ENCODE assay signal across 33 cellular contexts in the genomic region with DNA sequence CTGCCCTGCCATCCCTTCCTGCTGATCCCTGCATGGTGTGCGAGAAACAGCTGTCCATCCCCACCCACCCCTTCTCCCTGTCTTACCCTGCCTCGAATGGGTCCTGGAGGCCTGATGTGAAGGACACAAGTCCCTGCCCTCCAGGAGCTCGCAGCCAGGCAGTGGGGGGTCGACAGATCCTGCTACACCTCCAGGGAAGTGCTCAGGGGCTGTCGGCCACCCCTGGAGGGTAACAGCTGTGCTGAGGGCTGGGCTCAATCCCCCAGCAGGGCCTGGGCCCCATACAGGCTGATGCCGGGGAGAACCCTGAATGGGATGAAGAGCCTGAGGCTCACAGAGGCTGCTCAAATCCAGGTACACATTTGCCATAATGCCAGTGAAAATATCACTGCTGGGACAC. TPM values are rescaled to one million over a fixed set of nuclear protein-coding genes. Genes with fewer than 3 reads are reported as not detected.
"Had no signal": no experiment of that assay in that cellular context is flagged by ENCODE, and none has a peak within 500 bp of the region (broad histone marks: within the 10 kb centered on the region; RNA-seq: fewer than 3 reads in every experiment).

No MANE protein-coding gene starts in this region.

- H3K4me3 Mint-ChIP-seq: activated CD4-positive, alpha-beta memory T cell treated with anti-CD3 and anti-CD28 coated beads, Interleukin-2, amount 10 ng/mL, durations not matched to agents 7 days and 5 days; activated CD4-positive, alpha-beta T cell treated with anti-CD3 and anti-CD28 coated beads, Interleukin-2, amount 10 ng/mL, durations not matched to agents 7 days and 5 days; activated naive CD4-positive, alpha-beta T cell treated with anti-CD3 and anti-CD28 coated beads, Interleukin-2, amount 10 ng/mL, durations not matched to agents 7 days and 5 days; activated naive CD8-positive, alpha-beta T cell treated with anti-CD3 and anti-CD28 coated beads, Interleukin-2, amount 10 ng/mL, durations not matched to agents 7 days and 5 days; activated T-cell treated with anti-CD3 and anti-CD28 coated beads, Interleukin-2, amount 50 U/mL, for 24 hours; activated T-cell treated with anti-CD3 and anti-CD28 coated beads, Interleukin-2, amount 50 U/mL, for 72 hours; brain; central memory CD8-positive, alpha-beta T cell; dendritic cell treated with granulocyte-macrophage colony-stimulating factor and Interleukin-4, amounts not matched to agents 40 ng/mL and 50 ng/mL, for 4 days; T-helper 17 cell; WTC11 had no signal

- H3K79me2 ChIP-seq: hepatocyte had no signal

- H3K9me3 Mint-ChIP-seq: activated CD4-positive, alpha-beta memory T cell treated with anti-CD3 and anti-CD28 coated beads, Interleukin-2, amount 10 ng/mL, durations not matched to agents 7 days and 5 days; activated CD4-positive, alpha-beta T cell treated with anti-CD3 and anti-CD28 coated beads, Interleukin-2, amount 10 ng/mL, durations not matched to agents 7 days and 5 days; activated naive CD4-positive, alpha-beta T cell treated with anti-CD3 and anti-CD28 coated beads, Interleukin-2, amount 10 ng/mL, durations not matched to agents 7 days and 5 days; activated naive CD4-positive, alpha-beta T cell treated with anti-CD3 and anti-CD28 coated beads, Interleukin-2, amount 50 U/mL, for 72 hours; activated naive CD8-positive, alpha-beta T cell treated with anti-CD3 and anti-CD28 coated beads, Interleukin-2, amount 10 ng/mL, durations not matched to agents 7 days and 5 days; central memory CD8-positive, alpha-beta T cell; dendritic cell treated with granulocyte-macrophage colony-stimulating factor and Interleukin-4, amounts not matched to agents 40 ng/mL and 50 ng/mL, for 4 days; WTC11 had no signal

- H3K36me3 Mint-ChIP-seq: activated naive CD4-positive, alpha-beta T cell treated with anti-CD3 and anti-CD28 coated beads, Interleukin-2, amount 10 ng/mL, durations not matched to agents 7 days and 5 days; brain; WTC11 had no signal

- H3K4me1 ChIP-seq: ascending aorta, breast epithelium, foreskin keratinocyte, gastrocnemius medialis had no signal

- H3K36me3 ChIP-seq: ascending aorta, breast epithelium, cardiac muscle cell, esophagus muscularis mucosa, gastrocnemius medialis, heart left ventricle had no signal

- H3K9me3 ChIP-seq: ascending aorta, gastrocnemius medialis had no signal

- H2AFZ ChIP-seq: hepatocyte had no signal

- ATAC-seq: activated naive CD4-positive, alpha-beta T cell treated with anti-CD3 and anti-CD28 coated beads, Interleukin-2, amount 50 U/mL, for 72 hours; activated T-cell treated with anti-CD3 and anti-CD28 coated beads, Interleukin-2, amount 50 U/mL, for 72 hours; foreskin keratinocyte; gastrocnemius medialis; heart left ventricle; T-helper 17 cell; WTC11 had no signal

- H3K4me3 ChIP-seq: ascending aorta, breast epithelium, cardiac muscle cell, coronary artery, dorsolateral prefrontal cortex, esophagus muscularis mucosa, gastrocnemius medialis, heart left ventricle, hepatocyte had no signal

- H3K4me2 ChIP-seq: hepatocyte had no signal

- DNase-seq: activated CD4-positive, alpha-beta memory T cell treated with anti-CD3 and anti-CD28 coated beads, Interleukin-2, amount 10 ng/mL, durations not matched to agents 7 days and 5 days; activated CD4-positive, alpha-beta T cell treated with anti-CD3 and anti-CD28 coated beads for 1 hour; activated CD4-positive, alpha-beta T cell treated with anti-CD3 and anti-CD28 coated beads for 4 hours; activated CD4-positive, alpha-beta T cell treated with anti-CD3 and anti-CD28 coated beads, Interleukin-2, amount 10 ng/mL, durations not matched to agents 7 days and 5 days; activated CD4-positive, alpha-beta T cell treated with anti-CD3 and anti-CD28 coated beads, Interleukin-2, amount 50 U/mL, for 4 hours; activated CD8-positive, alpha-beta memory T cell treated with anti-CD3 and anti-CD28 coated beads, Interleukin-2, amount 50 U/mL, for 48 hours; activated gamma-delta T cell; activated naive CD4-positive, alpha-beta T cell; activated naive CD4-positive, alpha-beta T cell treated with anti-CD3 and anti-CD28 coated beads, Interleukin-2, amount 10 ng/mL, durations not matched to agents 7 days and 5 days; activated naive CD8-positive, alpha-beta T cell treated with anti-CD3 and anti-CD28 coated beads, Interleukin-2, amount 10 ng/mL, durations not matched to agents 7 days and 5 days; activated T-cell treated with anti-CD3 and anti-CD28 coated beads for 4 hours; activated T-cell treated with anti-CD3 and anti-CD28 coated beads, Interleukin-2, amount 50 U/mL, for 24 hours; activated T-cell treated with anti-CD3 and anti-CD28 coated beads, Interleukin-2, amount 50 U/mL, for 72 hours; dorsolateral prefrontal cortex; effector memory CD4-positive, alpha-beta T cell; erythroblast; foreskin keratinocyte; gastrocnemius medialis; glutamatergic neuron; T-helper 17 cell had no signal

- H3K27ac Mint-ChIP-seq: activated CD4-positive, alpha-beta memory T cell treated with anti-CD3 and anti-CD28 coated beads, Interleukin-2, amount 10 ng/mL, durations not matched to agents 7 days and 5 days; activated CD4-positive, alpha-beta T cell treated with anti-CD3 and anti-CD28 coated beads, Interleukin-2, amount 10 ng/mL, durations not matched to agents 7 days and 5 days; activated naive CD4-positive, alpha-beta T cell treated with anti-CD3 and anti-CD28 coated beads, Interleukin-2, amount 10 ng/mL, durations not matched to agents 7 days and 5 days; activated naive CD4-positive, alpha-beta T cell treated with anti-CD3 and anti-CD28 coated beads, Interleukin-2, amount 50 U/mL, for 72 hours; activated naive CD8-positive, alpha-beta T cell treated with anti-CD3 and anti-CD28 coated beads, Interleukin-2, amount 10 ng/mL, durations not matched to agents 7 days and 5 days; activated T-cell treated with anti-CD3 and anti-CD28 coated beads, Interleukin-2, amount 50 U/mL, for 24 hours; activated T-cell treated with anti-CD3 and anti-CD28 coated beads, Interleukin-2, amount 50 U/mL, for 72 hours; brain; dendritic cell treated with granulocyte-macrophage colony-stimulating factor and Interleukin-4, amounts not matched to agents 40 ng/mL and 50 ng/mL, for 4 days; T-helper 17 cell; WTC11 had no signal

- H3K27ac ChIP-seq: ascending aorta, breast epithelium, cardiac muscle cell, coronary artery, dorsolateral prefrontal cortex, esophagus muscularis mucosa, foreskin keratinocyte, gastrocnemius medialis, heart left ventricle, hepatocyte, VCaP had no signal

RNA-seq across cellular contexts. Expression of gene HMX1, which starts 17.6 kb away (rescaled TPM):
- total RNA-seq: activated CD4-positive, alpha-beta memory T cell treated with anti-CD3 and anti-CD28 coated beads, Interleukin-2, amount 10 ng/mL, durations not matched to agents 7 days and 5 days; activated CD4-positive, alpha-beta T cell treated with anti-CD3 and anti-CD28 coated beads, Interleukin-2, amount 10 ng/mL, durations not matched to agents 7 days and 5 days; activated naive CD4-positive, alpha-beta T cell treated with anti-CD3 and anti-CD28 coated beads, Interleukin-2, amount 50 U/mL, for 72 hours; activated naive CD8-positive, alpha-beta T cell treated with anti-CD3 and anti-CD28 coated beads, Interleukin-2, amount 10 ng/mL, durations not matched to agents 7 days and 5 days; activated T-cell treated with anti-CD3 and anti-CD28 coated beads, Interleukin-2, amount 50 U/mL, for 72 hours; ascending aorta; breast epithelium; cardiac muscle cell; foreskin keratinocyte; gastrocnemius medialis; hepatocyte; T-helper 17 cell had no signal
- polyA plus RNA-seq: foreskin keratinocyte, heart left ventricle, hepatocyte had no signal
